11 cellular contexts compared by ENCODE assay signal in genomic region chr9:93116049-93116961, GRCh38. TPM values are rescaled to one million over a fixed set of nuclear protein-coding genes. Genes with fewer than 3 reads are reported as not detected.
DNase-seq lines count a peak whose midpoint lies in the region; ATAC-seq and TF ChIP-seq lines count a peak whose summit lies in the region.
"Had no signal": no experiment of that assay in that cellular context is flagged by ENCODE, and none has a peak within 500 bp of the region (broad histone marks: within the 10 kb centered on the region; RNA-seq: fewer than 3 reads in every experiment).

No MANE protein-coding gene starts in this region.

- no peak for ATAC-seq in GM18519 (IDR thresholded peaks at IDR 0.05; ENCODE audit: low FRiP score, unreplicated experiment)

- H3K4me1 ChIP-seq in osteoblast (ENCODE audit: insufficient read depth, low read length) = peaks cover 19% of the 10 kb centered on the region

- H2AFZ ChIP-seq in osteoblast (ENCODE audit: low read length) = peak overlapping the region; percentile 76

- peaks cover 10% of the 10 kb centered on the region for H3K36me3 ChIP-seq in osteoblast (ENCODE audit: insufficient read depth, low read length)

- no peaks in the 10 kb centered on the region for H3K9me3 Mint-ChIP-seq in activated T-cell treated with anti-CD3 and anti-CD28 coated beads, Interleukin-2, amount 50 U/mL, for 24 hours
- H3K9me3 Mint-ChIP-seq: stimulated activated naive CD8-positive, alpha-beta T cell treated with anti-CD3 and anti-CD28 coated beads, Interleukin-15, Interleukin-2, amounts not matched to agents 100 ng/mL and 50 ng/mL, for 24 hours had no signal

- peaks cover 37% of the 10 kb centered on the region for H3K36me3 Mint-ChIP-seq in activated T-cell treated with anti-CD3 and anti-CD28 coated beads, Interleukin-2, amount 50 U/mL, for 24 hours (ENCODE audit: low read depth)

- no peaks in the 10 kb centered on the region for H3K79me2 ChIP-seq in osteoblast (ENCODE audit: insufficient read depth, low read length)

- peak overlapping the region; percentile 37 for H3K4me2 ChIP-seq in osteoblast (ENCODE audit: insufficient read depth, low read length)

- H3K27ac ChIP-seq in osteoblast (ENCODE audit: low read depth, low read length) = peak overlapping the region; percentile 75
- H3K27ac ChIP-seq: SK-N-MC had no signal

- no peak for TF ChIP-seq CTCF in fibroblast of villous mesenchyme (IDR thresholded peaks at IDR 0.05; ENCODE audit: insufficient read depth, low read depth, low read length)
- no peak for TF ChIP-seq CTCF in osteoblast (IDR thresholded peaks at IDR 0.05; ENCODE audit: extremely low read depth, low read depth, low read length)

- no peaks in the 10 kb centered on the region for H3K9me3 ChIP-seq in osteoblast (ENCODE audit: low read depth, low read length)

- H4K20me1 ChIP-seq in osteoblast (ENCODE audit: insufficient read depth, low read length) = peaks cover 3% of the 10 kb centered on the region

- H3K27ac Mint-ChIP-seq in activated T-cell treated with anti-CD3 and anti-CD28 coated beads, Interleukin-2, amount 50 U/mL, for 24 hours = no peak overlapping the region
- H3K27ac Mint-ChIP-seq: stimulated activated naive CD8-positive, alpha-beta T cell treated with anti-CD3 and anti-CD28 coated beads, Interleukin-15, Interleukin-2, amounts not matched to agents 100 ng/mL and 50 ng/mL, for 24 hours had no signal

- H3K27me3 Mint-ChIP-seq in activated T-cell treated with anti-CD3 and anti-CD28 coated beads, Interleukin-2, amount 50 U/mL, for 24 hours = no peaks in the 10 kb centered on the region
- H3K27me3 Mint-ChIP-seq: stimulated activated naive CD8-positive, alpha-beta T cell treated with anti-CD3 and anti-CD28 coated beads, Interleukin-15, Interleukin-2, amounts not matched to agents 100 ng/mL and 50 ng/mL, for 24 hours had no signal

- DNase-seq in Ammon's horn (ENCODE audit: low spot score) = peak; percentile 72
- DNase-seq in NOMO-1 treated with dmso at 0.1 percent for 144 hours (lab: John Stamatoyannopoulos, UW; ENCODE audit: unreplicated experiment) = peak; percentile 67
- DNase-seq in fibroblast of villous mesenchyme (ENCODE audit: low read depth) = peak; percentile 96
- DNase-seq in osteoblast (ENCODE audit: insufficient read length, low spot score, missing footprints) = peak; percentile 95
- no peak for DNase-seq in NCI-H510A (lab: John Stamatoyannopoulos, UW)
- no peak for DNase-seq in NCI-H2029 treated with DMSO at 0.1 percent for 48 hours (lab: John Stamatoyannopoulos, UW)
- no peak for DNase-seq in activated T-cell treated with anti-CD3 and anti-CD28 coated beads, Interleukin-2, amount 50 U/mL, for 24 hours
- DNase-seq: DND-41 had no signal

- no peaks in the 10 kb centered on the region for H3K27me3 ChIP-seq in osteoblast (ENCODE audit: insufficient read depth, low read length)

- H3K4me1 Mint-ChIP-seq in activated T-cell treated with anti-CD3 and anti-CD28 coated beads, Interleukin-2, amount 50 U/mL, for 24 hours (ENCODE audit: low read depth) = peaks cover 19% of the 10 kb centered on the region

- no peak overlapping the region for H3K4me3 ChIP-seq in fibroblast of villous mesenchyme (ENCODE audit: low read depth, low read length)
- H3K4me3 ChIP-seq in osteoblast (ENCODE audit: insufficient read depth, low read length) = no peak overlapping the region
- H3K4me3 ChIP-seq: SK-N-MC had no signal

- no peak overlapping the region for H3K4me3 Mint-ChIP-seq in activated T-cell treated with anti-CD3 and anti-CD28 coated beads, Interleukin-2, amount 50 U/mL, for 24 hours
- H3K4me3 Mint-ChIP-seq: stimulated activated naive CD8-positive, alpha-beta T cell treated with anti-CD3 and anti-CD28 coated beads, Interleukin-15, Interleukin-2, amounts not matched to agents 100 ng/mL and 50 ng/mL, for 24 hours had no signal

RNA-seq across cellular contexts. Expression of gene NINJ1, which starts 17.7 kb away (rescaled TPM):
- total RNA-seq in fibroblast of villous mesenchyme = 30.3 and 33.7 TPM in 2 replicates
- total RNA-seq in osteoblast = 33.6 and 34.7 TPM in 2 replicates

RNA-seq across cellular contexts. Expression of gene CARD19, which starts 20.3 kb away (rescaled TPM):
- 35.8 and 45.1 TPM in 2 replicates for total RNA-seq in fibroblast of villous mesenchyme
- 38.4 and 38.6 TPM in 2 replicates for total RNA-seq in osteoblast

RNA-seq across cellular contexts. Expression of gene SUSD3, which starts 57.8 kb away (rescaled TPM):
- total RNA-seq in fibroblast of villous mesenchyme = 3.2 and 12.1 TPM in 2 replicates
- 0.36 and 0.88 TPM in 2 replicates for total RNA-seq in osteoblast

Comparison
In these comparisons a context has a peak if more than half of its experiments do, and no peak if none do; other contexts are left out.
1. DNase-seq: peak in Ammon's horn (single experiment), NOMO-1 treated with dmso at 0.1 percent for 144 hours (single experiment), fibroblast of villous mesenchyme (single experiment) and osteoblast (single experiment); none in NCI-H510A (single experiment), NCI-H2029 treated with DMSO at 0.1 percent for 48 hours (single experiment) and activated T-cell treated with anti-CD3 and anti-CD28 coated beads, Interleukin-2, amount 50 U/mL, for 24 hours (single experiment).